23 cellular contexts compared by ENCODE assay signal in the genomic region with DNA sequence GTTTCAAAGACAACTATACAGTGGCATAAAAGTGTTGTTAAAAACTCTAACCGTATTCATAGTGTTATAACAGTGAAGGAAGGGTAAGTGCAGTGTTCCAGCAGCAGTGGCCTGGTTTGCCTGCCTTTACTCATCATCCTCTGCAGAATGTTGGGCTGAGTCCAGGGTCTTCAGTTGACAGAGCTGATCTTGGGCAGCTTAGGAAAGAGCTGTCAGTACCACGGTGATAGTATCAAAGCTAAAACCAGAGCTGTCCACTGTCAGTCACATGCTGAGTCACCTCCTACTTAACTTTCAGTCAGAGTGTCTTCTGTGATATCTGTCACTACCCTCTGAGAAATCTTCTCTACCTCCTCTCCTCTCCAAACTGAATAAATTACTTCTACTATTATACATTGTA.
DNase-seq lines count a peak whose midpoint lies in the region; ATAC-seq and TF ChIP-seq lines count a peak whose summit lies in the region.
"Had no signal": no experiment of that assay in that cellular context is flagged by ENCODE, and none has a peak within 500 bp of the region (broad histone marks: within the 10 kb centered on the region; RNA-seq: fewer than 3 reads in every experiment).

No MANE protein-coding gene starts in this region.

- in situ Hi-C loops in transverse colon (cut with MboI; ENCODE audit: low pct_ligation_motif_present in 1 of 4, low pct_unique_long_range_greater_than_20kb in 1 of 4, low sequenced_read_pairs in 3 of 4): no loop called here

- WGBS in right cardiac atrium: 32% methylated on average over 2 of the region's 2 CpGs
- WGBS in transverse colon (ENCODE audit: low coverage in 1 of 2), 2 donors: 33 to 50% methylated on average over 2 of the region's 2 CpGs

- peaks cover 40% of the 10 kb centered on the region for H3K4me1 ChIP-seq in ACC112 (ENCODE audit: control insufficient read depth, insufficient read depth, low read length, unreplicated experiment)
- peaks cover 1% of the 10 kb centered on the region for H3K4me1 ChIP-seq in right cardiac atrium (ENCODE audit: control insufficient read depth, insufficient read depth, low read length)
- no peaks in the 10 kb centered on the region for H3K4me1 ChIP-seq in transverse colon
- H3K4me1 ChIP-seq in tibial artery: peaks cover 0 to 19% (median 5%) of the 10 kb centered on the region in 4 donors
- H3K4me1 ChIP-seq: body of pancreas, prostate gland had no signal

- H3K79me2 ChIP-seq in ACC112 (ENCODE audit: control insufficient read depth, insufficient read depth, low read length, unreplicated experiment): no peaks in the 10 kb centered on the region

- H3K27me3 ChIP-seq in ACC112 (ENCODE audit: insufficient read depth, low read length): no peaks in the 10 kb centered on the region
- no peaks in the 10 kb centered on the region for H3K27me3 ChIP-seq in MG63
- H3K27me3 ChIP-seq in right cardiac atrium (ENCODE audit: control insufficient read depth, insufficient read depth): no peaks in the 10 kb centered on the region
- no peaks in the 10 kb centered on the region for H3K27me3 ChIP-seq in transverse colon
- H3K27me3 ChIP-seq in tibial artery: no peaks in the 10 kb centered on the region
- H3K27me3 ChIP-seq: body of pancreas had no signal

- intact Hi-C loops in right cardiac atrium (cut with DNase I) (no loop called here), transverse colon (cut with DNase I; ENCODE audit: low total_unique reads) (no loop called here), tibial artery (cut with DNase I; ENCODE audit: low total_unique reads) (no loop called here)

- H3K36me3 ChIP-seq in ACC112 (ENCODE audit: insufficient read depth, low read length): no peaks in the 10 kb centered on the region
- H3K36me3 ChIP-seq in MG63: no peaks in the 10 kb centered on the region
- H3K36me3 ChIP-seq in transverse colon: no peaks in the 10 kb centered on the region
- no peaks in the 10 kb centered on the region for H3K36me3 ChIP-seq in tibial artery
- H3K36me3 ChIP-seq: prostate gland had no signal

- H3K4me3 ChIP-seq in ACC112 (ENCODE audit: low read depth, low read length) (peak overlapping the region; percentile 12; the same call in 1 of the 2 replicates), MG63 (peak overlapping the region; percentile 5; the same call in 1 of the 2 replicates), right cardiac atrium (ENCODE audit: low read length) (no peak overlapping the region), transverse colon (no peak overlapping the region), tibial artery (no peak overlapping the region)
- H3K4me3 ChIP-seq: body of pancreas, lung, prostate gland had no signal

- no peaks in the 10 kb centered on the region for H3K9me3 ChIP-seq in MG63
- H3K9me3 ChIP-seq in right cardiac atrium (ENCODE audit: control insufficient read depth, low read length): no peaks in the 10 kb centered on the region
- no peaks in the 10 kb centered on the region for H3K9me3 ChIP-seq in transverse colon
- H3K9me3 ChIP-seq in tibial artery: no peaks in the 10 kb centered on the region
- H3K9me3 ChIP-seq: body of pancreas, prostate gland had no signal

- ATAC-seq in right cardiac atrium (peak; percentile 95), HG02610 (IDR thresholded peaks at IDR 0.05; ENCODE audit: unreplicated experiment) (no peak)
- ATAC-seq: body of pancreas, natural killer cell had no signal

- H3K27ac ChIP-seq in ACC112 (ENCODE audit: low read depth, low read length) (peak overlapping the region; percentile 48), right cardiac atrium (ENCODE audit: low read length) (peak overlapping the region; percentile 37), transverse colon (no peak overlapping the region), tibial artery (no peak overlapping the region)
- H3K27ac ChIP-seq: body of pancreas, epithelial cell of prostate, prostate gland, VCaP had no signal

- TF ChIP-seq CTCF in transverse colon (IDR thresholded peaks at IDR 0.05): no peak
- no peak for TF ChIP-seq CTCF in tibial artery (IDR thresholded peaks at IDR 0.05)

- DNase-seq in MG63 (peak; percentile 89), astrocyte of the hippocampus (ENCODE audit: low read depth, low spot score) (peak; percentile 15), right cardiac atrium (peak in 2 of 3 donors; percentile 22 to 35), transverse colon (no peak), tibial artery (no peak), NCI-H345 (lab: John Stamatoyannopoulos, UW) (no peak)
- DNase-seq: activated CD4-positive, alpha-beta T cell treated with anti-CD3 and anti-CD28 coated beads, Interleukin-2, amount 50 U/mL, for 4 hours; activated naive CD4-positive, alpha-beta T cell treated with anti-CD3 and anti-CD28 coated beads, Interleukin-2, amount 10 ng/mL, durations not matched to agents 7 days and 5 days; body of pancreas; CD4-positive, alpha-beta memory T cell; dermis blood vessel endothelial cell; DMS79 treated with DMSO at 0.1 percent for 48 hours; natural killer cell; NCI-H2081; NCI-H69; stimulated activated CD4-positive, alpha-beta T cell treated with anti-CD3 and anti-CD28 coated beads, Interleukin-15, amount 100 ng/mL, for 24 hours; stimulated activated naive CD4-positive, alpha-beta T cell treated with Interleukin-2 at 50 U/mL for 16 hours had no signal

- no peak overlapping the region for H2AFZ ChIP-seq in ACC112 (ENCODE audit: low read length, unreplicated experiment)

- no peak for TF ChIP-seq EP300 in transverse colon (IDR thresholded peaks at IDR 0.05; ENCODE audit: low read depth)

- no peak for TF ChIP-seq POLR2A in transverse colon (IDR thresholded peaks at IDR 0.05)

Comparison
In these comparisons a context has a peak if more than half of its experiments do, and no peak if none do; other contexts are left out.
1. H3K27ac ChIP-seq: peak in ACC112 (single experiment) and right cardiac atrium (single experiment); none in transverse colon (0 of 4) and tibial artery (0 of 2).
2. H3K4me3 ChIP-seq: peak in ACC112 (single experiment) and MG63 (single experiment); none in right cardiac atrium (single experiment), transverse colon (0 of 4) and tibial artery (0 of 2).
3. DNase-seq: peak in MG63 (single experiment), astrocyte of the hippocampus (single experiment) and right cardiac atrium (2 of 3); none in transverse colon (single experiment), tibial artery (0 of 2) and NCI-H345 (single experiment).